Comparison of ENCODE assay signal across 16 cellular contexts in the genomic region with DNA sequence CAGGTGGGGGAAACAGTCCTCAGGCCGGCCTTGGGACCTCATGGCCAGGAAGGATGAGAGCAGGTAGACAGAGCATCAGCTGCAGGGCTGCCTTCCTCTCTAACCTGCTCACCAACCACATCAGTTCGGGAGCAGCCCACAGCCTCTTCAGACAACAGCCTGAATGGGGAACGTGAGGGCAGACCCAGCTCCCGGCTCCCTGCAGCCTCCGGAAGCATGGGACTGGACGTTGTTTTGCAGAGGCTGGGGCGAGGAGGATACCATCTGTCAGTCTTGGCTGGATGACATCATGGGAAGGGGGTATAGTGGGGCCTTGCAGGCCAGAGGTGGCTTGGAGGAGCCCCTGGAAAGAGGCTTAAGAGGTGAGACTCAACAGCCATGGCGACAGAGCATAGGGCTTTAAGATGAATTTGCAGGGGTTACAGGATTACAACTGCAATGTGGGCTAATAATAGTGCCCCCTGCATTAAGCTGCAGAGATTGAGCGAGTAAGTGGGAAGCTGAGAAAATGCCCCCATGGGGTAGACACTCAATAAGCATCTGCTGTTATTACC. TPM values are rescaled to one million over a fixed set of nuclear protein-coding genes. Genes with fewer than 3 reads are reported as not detected.
DNase-seq lines count a peak whose midpoint lies in the region; ATAC-seq and TF ChIP-seq lines count a peak whose summit lies in the region.
"Had no signal": no experiment of that assay in that cellular context is flagged by ENCODE, and none has a peak within 500 bp of the region (broad histone marks: within the 10 kb centered on the region; RNA-seq: fewer than 3 reads in every experiment).

No MANE protein-coding gene starts in this region.

- DNase-seq in NCI-H1694 (lab: John Stamatoyannopoulos, UW) (peak; percentile 81), body of pancreas (no peak), suprapubic skin (ENCODE audit: low spot score in 2 of 2) (no peak), NCI-H345 (lab: John Stamatoyannopoulos, UW) (no peak), A673 (ENCODE audit: low spot score) (no peak)
- no peak for DNase-seq in CD8-positive, alpha-beta memory T cell
- DNase-seq: activated CD4-positive, alpha-beta T cell treated with anti-CD3 and anti-CD28 coated beads, Interleukin-2, amount 50 U/mL, for 48 hours; MV-4-11; NCI-H446 had no signal

- H3K4me3 ChIP-seq in body of pancreas (no peak overlapping the region), suprapubic skin (peak overlapping the region; percentile 57), A673 (ENCODE audit: low read depth, low read length, poor library complexity, severe bottlenecking) (no peak overlapping the region)
- H3K4me3 ChIP-seq in CD8-positive, alpha-beta memory T cell (ENCODE audit: low read length): no peak overlapping the region

- no peaks in the 10 kb centered on the region for H3K27me3 ChIP-seq in body of pancreas
- no peaks in the 10 kb centered on the region for H3K27me3 ChIP-seq in layer of hippocampus (ENCODE audit: control insufficient read depth, insufficient read depth, low read length)
- no peaks in the 10 kb centered on the region for H3K27me3 ChIP-seq in suprapubic skin
- no peaks in the 10 kb centered on the region for H3K27me3 ChIP-seq in CD8-positive, alpha-beta memory T cell (ENCODE audit: insufficient read depth, low read length, poor library complexity, severe bottlenecking)
- no peaks in the 10 kb centered on the region for H3K27me3 ChIP-seq in A673 (replicated peaks; ENCODE audit: insufficient read depth, low read depth, low read length, poor library complexity)

- H3K9me3 Mint-ChIP-seq in stimulated activated memory B cell treated with anti-CD40 and anti-IgM and Interleukin-4, amounts not matched to agents 10 μg/mL and 1 μg/mL and 100 μg/mL, for 72 hours: no peaks in the 10 kb centered on the region
- H3K9me3 Mint-ChIP-seq in CD8-positive, alpha-beta memory T cell: no peaks in the 10 kb centered on the region
- H3K9me3 Mint-ChIP-seq: activated T-helper 1 cell treated with anti-CD3 and anti-CD28 coated beads, Interleukin-12 subunit alpha, Interleukin-12 subunit beta, Interleukin-2, Interleukin-4 antibody, amounts not matched to agents 30 ng/mL and 10 ng/mL and 1 ng/mL, durations not matched to agents 14 hours and 24 hours and 36 hours; T-helper 2 cell treated with Interferon-gamma antibody and Interleukin-4, amounts not matched to agents 5 μg/mL and 100 μg/mL, for 36 hours had no signal

- TF ChIP-seq CTCF in body of pancreas (IDR thresholded peaks at IDR 0.05) (no peak), suprapubic skin (IDR thresholded peaks at IDR 0.05) (no peak), A673 (conservative IDR thresholded peaks at IDR 0.05; ENCODE audit: low read depth, low read length) (no peak)

- no peak for TF ChIP-seq EP300 in suprapubic skin (IDR thresholded peaks at IDR 0.05)

- CTCF ChIA-PET in CD8-positive, alpha-beta memory T cell (lab: Charles Lee): interaction anchor here (1.7 to 1.8 kb wide), 2 partner anchors 24 to 51 kb away, joined by 5 read pairs; no protein-coding TSS in a partner anchor
- CTCF ChIA-PET in A673 (lab: Charles Lee): no interaction called here

- no peak for ATAC-seq in body of pancreas
- no peak for ATAC-seq in stimulated activated memory B cell treated with anti-CD40 and anti-IgM and Interleukin-4, amounts not matched to agents 10 μg/mL and 1 μg/mL and 100 μg/mL, for 72 hours

- TF ChIP-seq POLR2A in body of pancreas (IDR thresholded peaks at IDR 0.05) (no peak), suprapubic skin (IDR thresholded peaks at IDR 0.05) (no peak)

- intact Hi-C loops in body of pancreas (cut with DNase I) (no loop called here), A673 (cut with micrococcal nuclease; ENCODE audit: unreplicated experiment) (no loop called here)

- H3K27ac ChIP-seq in body of pancreas (peak overlapping the region in 3 of 4 donors; percentile 6 to 68 (median 37)), layer of hippocampus (ENCODE audit: low read depth, low read length) (peak overlapping the region; percentile 92), suprapubic skin (peak overlapping the region; percentile 88), A673 (ENCODE audit: low read depth, low read length, poor library complexity, severe bottlenecking) (no peak overlapping the region)
- no peak overlapping the region for H3K27ac ChIP-seq in CD8-positive, alpha-beta memory T cell (ENCODE audit: low read depth, low read length)
- H3K27ac ChIP-seq: parathyroid adenoma had no signal

- 63 to 73% methylated on average over 4 to 9 of the region's 9 CpGs for WGBS in body of pancreas, 2 donors
- 26% methylated on average over 9 of the region's 9 CpGs for WGBS in suprapubic skin

- no TSS peak for BruUV-seq in A673 (replicated peaks; lab: Mats Ljungman, UMichigan)

- no peaks in the 10 kb centered on the region for H3K36me3 ChIP-seq in body of pancreas (replicated peaks in 1 of 2; ENCODE audit: insufficient read depth in 1 of 2, low read depth in 2 of 2)
- peaks cover 7% of the 10 kb centered on the region for H3K36me3 ChIP-seq in suprapubic skin
- no peaks in the 10 kb centered on the region for H3K36me3 ChIP-seq in CD8-positive, alpha-beta memory T cell (ENCODE audit: insufficient read depth, low read length)
- H3K36me3 ChIP-seq in A673 (ENCODE audit: insufficient read depth, low read length, poor library complexity, severe bottlenecking): no peaks in the 10 kb centered on the region

- H3K27ac Mint-ChIP-seq in stimulated activated memory B cell treated with anti-CD40 and anti-IgM and Interleukin-4, amounts not matched to agents 10 μg/mL and 1 μg/mL and 100 μg/mL, for 72 hours: no peak overlapping the region
- peak overlapping the region in 1 of 8 donors; percentile 16 for H3K27ac Mint-ChIP-seq in CD8-positive, alpha-beta memory T cell
- H3K27ac Mint-ChIP-seq: activated T-helper 1 cell treated with anti-CD3 and anti-CD28 coated beads, Interleukin-12 subunit alpha, Interleukin-12 subunit beta, Interleukin-2, Interleukin-4 antibody, amounts not matched to agents 30 ng/mL and 10 ng/mL and 1 ng/mL, durations not matched to agents 14 hours and 24 hours and 36 hours; T-helper 2 cell treated with Interferon-gamma antibody and Interleukin-4, amounts not matched to agents 5 μg/mL and 100 μg/mL, for 36 hours had no signal

- H3K9me3 ChIP-seq in body of pancreas (no peaks in the 10 kb centered on the region), suprapubic skin (no peaks in the 10 kb centered on the region), A673 (ENCODE audit: low read depth, low read length, poor library complexity, severe bottlenecking) (no peaks in the 10 kb centered on the region)
- H3K9me3 ChIP-seq in CD8-positive, alpha-beta memory T cell (ENCODE audit: low read length): no peaks in the 10 kb centered on the region

- POLR2A ChIA-PET in CD8-positive, alpha-beta memory T cell (lab: Charles Lee): no interaction called here
- POLR2A ChIA-PET in A673 (lab: Charles Lee; ENCODE audit: low non-redundant PET): no interaction called here

- H3K4me3 Mint-ChIP-seq in stimulated activated memory B cell treated with anti-CD40 and anti-IgM and Interleukin-4, amounts not matched to agents 10 μg/mL and 1 μg/mL and 100 μg/mL, for 72 hours: no peak overlapping the region
- no peak overlapping the region for H3K4me3 Mint-ChIP-seq in CD8-positive, alpha-beta memory T cell
- H3K4me3 Mint-ChIP-seq: activated T-helper 1 cell treated with anti-CD3 and anti-CD28 coated beads, Interleukin-12 subunit alpha, Interleukin-12 subunit beta, Interleukin-2, Interleukin-4 antibody, amounts not matched to agents 30 ng/mL and 10 ng/mL and 1 ng/mL, durations not matched to agents 14 hours and 24 hours and 36 hours; T-helper 2 cell treated with Interferon-gamma antibody and Interleukin-4, amounts not matched to agents 5 μg/mL and 100 μg/mL, for 36 hours had no signal

- peaks cover 4% of the 10 kb centered on the region for H3K27me3 Mint-ChIP-seq in stimulated activated memory B cell treated with anti-CD40 and anti-IgM and Interleukin-4, amounts not matched to agents 10 μg/mL and 1 μg/mL and 100 μg/mL, for 72 hours
- peaks cover under 1 to 3% of the 10 kb centered on the region in 2 donors for H3K27me3 Mint-ChIP-seq in CD8-positive, alpha-beta memory T cell

- H3K4me1 ChIP-seq in body of pancreas (peaks cover 31% of the 10 kb centered on the region), suprapubic skin (peaks cover 62% of the 10 kb centered on the region), A673 (ENCODE audit: insufficient read depth, low read length, poor library complexity, severe bottlenecking) (no peaks in the 10 kb centered on the region)
- H3K4me1 ChIP-seq in CD8-positive, alpha-beta memory T cell (ENCODE audit: insufficient read depth, low read length): peaks cover 8% of the 10 kb centered on the region
- H3K4me1 ChIP-seq: parathyroid adenoma had no signal

- H3K36me3 Mint-ChIP-seq in stimulated activated memory B cell treated with anti-CD40 and anti-IgM and Interleukin-4, amounts not matched to agents 10 μg/mL and 1 μg/mL and 100 μg/mL, for 72 hours: no peaks in the 10 kb centered on the region
- H3K36me3 Mint-ChIP-seq in CD8-positive, alpha-beta memory T cell: peaks cover 0 to 2% (median 0%) of the 10 kb centered on the region in 3 donors
- H3K36me3 Mint-ChIP-seq: CD14-positive monocyte had no signal

- H3K4me1 Mint-ChIP-seq in stimulated activated memory B cell treated with anti-CD40 and anti-IgM and Interleukin-4, amounts not matched to agents 10 μg/mL and 1 μg/mL and 100 μg/mL, for 72 hours: peaks cover 26% of the 10 kb centered on the region
- H3K4me1 Mint-ChIP-seq in CD8-positive, alpha-beta memory T cell: peaks cover 5 to 6% (median 5%) of the 10 kb centered on the region in 3 donors

RNA-seq across cellular contexts. Expression of a gene that starts 1.5 kb away (rescaled TPM):
- total RNA-seq in body of pancreas (10 to 100 TPM; 13.5 to 51.6 TPM), suprapubic skin (100 to 1,000 TPM; 383 to 765 (median 575) TPM), A673 (2021) (not detected in 2 replicates)
- not detected for total RNA-seq in CD8-positive, alpha-beta memory T cell
- polyA plus RNA-seq in CD8-positive, alpha-beta memory T cell: not detected
- total RNA-seq: activated T-helper 1 cell treated with anti-CD3 and anti-CD28 coated beads, Interleukin-12 subunit alpha, Interleukin-12 subunit beta, Interleukin-2, Interleukin-4 antibody, amounts not matched to agents 30 ng/mL and 10 ng/mL and 1 ng/mL, durations not matched to agents 14 hours and 24 hours and 36 hours had no signal
- polyA plus RNA-seq: CD14-positive monocyte had no signal

RNA-seq across cellular contexts. Expression of a gene that starts 17.8 kb away (rescaled TPM):
- 1 to 10 TPM; 1.6 to 3.9 TPM for total RNA-seq in body of pancreas
- 10 to 100 TPM in 1 of 4 donors, 1 to 10 TPM in 3; 4.3 to 11.8 (median 7.8) TPM for total RNA-seq in suprapubic skin
- under 1 TPM in 1 of 2 experiments, not detected in 1; 0.18 TPM for total RNA-seq in CD8-positive, alpha-beta memory T cell
- not detected for polyA plus RNA-seq in CD8-positive, alpha-beta memory T cell
- not detected in 2 replicates for total RNA-seq in A673 (2021)
- total RNA-seq: activated T-helper 1 cell treated with anti-CD3 and anti-CD28 coated beads, Interleukin-12 subunit alpha, Interleukin-12 subunit beta, Interleukin-2, Interleukin-4 antibody, amounts not matched to agents 30 ng/mL and 10 ng/mL and 1 ng/mL, durations not matched to agents 14 hours and 24 hours and 36 hours; HT-29 had no signal
- polyA plus RNA-seq: CD14-positive monocyte had no signal

RNA-seq across cellular contexts. Expression of a gene that starts 21.5 kb away (rescaled TPM):
- total RNA-seq in body of pancreas: 1 to 10 TPM; 1.6 to 9.1 TPM
- total RNA-seq in suprapubic skin: 10 to 100 TPM in 1 of 4 donors, 1 to 10 TPM in 3; 2.0 to 10.9 (median 6.7) TPM
- not detected for total RNA-seq in CD8-positive, alpha-beta memory T cell
- polyA plus RNA-seq in CD8-positive, alpha-beta memory T cell: 0.79 TPM
- 0.98 TPM in 1 of 2 replicates, not detected in the other for total RNA-seq in A673 (2021)
- total RNA-seq: activated T-helper 1 cell treated with anti-CD3 and anti-CD28 coated beads, Interleukin-12 subunit alpha, Interleukin-12 subunit beta, Interleukin-2, Interleukin-4 antibody, amounts not matched to agents 30 ng/mL and 10 ng/mL and 1 ng/mL, durations not matched to agents 14 hours and 24 hours and 36 hours; HT-29 had no signal

RNA-seq across cellular contexts. Expression of a gene that starts 26.0 kb away (rescaled TPM):
- total RNA-seq in body of pancreas: 1 to 10 TPM in 1 of 2 donors, under 1 TPM in 1; 0.52 to 1.3 TPM
- 1 to 10 TPM in 1 of 4 donors, not detected in 3; 2.2 TPM for total RNA-seq in suprapubic skin
- total RNA-seq in CD8-positive, alpha-beta memory T cell: 1 to 10 TPM in 1 of 2 experiments, under 1 TPM in 1; 0.60 to 1.0 TPM
- 12.9 TPM for polyA plus RNA-seq in CD8-positive, alpha-beta memory T cell
- 0.56 and 0.85 TPM in 2 replicates for total RNA-seq in A673 (2021)
- total RNA-seq: HT-29 had no signal
- polyA plus RNA-seq: CD14-positive monocyte had no signal

RNA-seq across cellular contexts. Expression of a gene that starts 37.4 kb away (rescaled TPM):
- total RNA-seq in body of pancreas: 10 to 100 TPM; 11.5 to 17.1 TPM
- 10 to 100 TPM; 29.8 to 64.8 (median 37.7) TPM for total RNA-seq in suprapubic skin
- 100 to 1,000 TPM; 295 TPM for total RNA-seq in CD8-positive, alpha-beta memory T cell
- polyA plus RNA-seq in CD8-positive, alpha-beta memory T cell: 560 TPM
- total RNA-seq in A673 (2021): 12.7 and 13.6 TPM in 2 replicates

Comparison
In these comparisons a context has a peak if more than half of its experiments do, and no peak if none do; other contexts are left out.
1. H3K27ac ChIP-seq: peak in body of pancreas (3 of 4), layer of hippocampus (single experiment) and suprapubic skin (single experiment); none in CD8-positive, alpha-beta memory T cell (single experiment) and A673 (single experiment).
2. RNA of a gene that starts 1.5 kb away (total RNA-seq): 383 to 765 TPM in suprapubic skin and 13.5 to 51.6 TPM in body of pancreas; not detected in A673 and not detected in CD8-positive, alpha-beta memory T cell; every median in the first group is over 10 times any median in the second.